13 cellular contexts compared by ENCODE assay signal in genomic region chr11:113242060-113242459, GRCh38.
"Had no signal": no experiment of that assay in that cellular context is flagged by ENCODE, and none has a peak within 500 bp of the region (broad histone marks: within the 10 kb centered on the region; RNA-seq: fewer than 3 reads in every experiment).

No MANE protein-coding gene starts in this region.

- H3K4me3 Mint-ChIP-seq: dendritic cell treated with granulocyte-macrophage colony-stimulating factor and Interleukin-4, amounts not matched to agents 40 ng/mL and 50 ng/mL, for 4 days had no signal

- DNase-seq: activated CD4-positive, CD25-positive, alpha-beta regulatory T cell; activated CD8-positive, alpha-beta memory T cell treated with anti-CD3 and anti-CD28 coated beads, Interleukin-2, amount 50 U/mL, for 48 hours; effector memory CD8-positive, alpha-beta T cell; heart right ventricle; islet precursor cell; left lung; natural killer cell; SW 1271 had no signal

- H3K4me1 ChIP-seq: left lung had no signal

- H3K27ac Mint-ChIP-seq: activated CD4-positive, alpha-beta T cell treated with anti-CD3 and anti-CD28 coated beads, Interleukin-2, amount 10 ng/mL, durations not matched to agents 24 days and 14 days; activated naive CD8-positive, alpha-beta T cell treated with anti-CD3 and anti-CD28 coated beads for 36 hours; dendritic cell treated with granulocyte-macrophage colony-stimulating factor and Interleukin-4, amounts not matched to agents 40 ng/mL and 50 ng/mL, for 4 days; effector memory CD8-positive, alpha-beta T cell had no signal

- H3K9me3 ChIP-seq: heart right ventricle, left lung, mucosa of descending colon had no signal

- H3K36me3 ChIP-seq: left lung had no signal

- H3K4me3 ChIP-seq: left lung, mucosa of descending colon had no signal

- H3K9me3 Mint-ChIP-seq: activated CD4-positive, alpha-beta T cell treated with anti-CD3 and anti-CD28 coated beads, Interleukin-2, amount 10 ng/mL, durations not matched to agents 24 days and 14 days; activated naive CD8-positive, alpha-beta T cell treated with anti-CD3 and anti-CD28 coated beads for 36 hours; dendritic cell treated with granulocyte-macrophage colony-stimulating factor and Interleukin-4, amounts not matched to agents 40 ng/mL and 50 ng/mL, for 4 days; effector memory CD8-positive, alpha-beta T cell; natural killer cell; T-helper 2 cell treated with Interferon-gamma antibody and Interleukin-4, amounts not matched to agents 5 μg/mL and 100 μg/mL, for 36 hours had no signal

- H3K36me3 Mint-ChIP-seq: activated naive CD8-positive, alpha-beta T cell treated with anti-CD3 and anti-CD28 coated beads for 36 hours had no signal
